In the genomic region with DNA sequence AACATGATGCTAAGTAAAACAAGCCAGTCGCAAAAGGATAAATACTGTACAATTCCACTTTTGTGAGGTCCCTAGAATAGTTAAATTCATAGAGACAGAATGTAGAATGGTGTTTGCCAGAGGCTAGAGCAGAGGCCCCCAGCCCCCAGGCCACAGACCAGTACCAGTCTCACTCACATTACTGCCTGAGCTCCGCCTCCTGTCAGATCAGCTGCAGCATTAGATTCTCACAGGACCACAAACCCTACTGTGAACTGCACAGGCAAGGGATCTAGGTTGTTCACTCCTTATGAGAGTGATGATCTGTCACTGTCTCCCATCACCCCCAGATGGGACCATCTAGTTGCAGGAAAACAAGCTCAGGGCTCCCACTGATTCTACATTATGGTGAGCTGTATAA, we compare ENCODE assay signal across 9 cellular contexts. TPM values are rescaled to one million over a fixed set of nuclear protein-coding genes. Genes with fewer than 3 reads are reported as not detected.
DNase-seq lines count a peak whose midpoint lies in the region; ATAC-seq and TF ChIP-seq lines count a peak whose summit lies in the region.
"Not testable (repeated sequence)": the region's sequence is repeated elsewhere in the genome, so short reads cannot be mapped to it uniquely, and the experiment has no call there.
"Had no signal": no experiment of that assay in that cellular context is flagged by ENCODE, and none has a peak within 500 bp of the region (broad histone marks: within the 10 kb centered on the region; RNA-seq: fewer than 3 reads in every experiment).

No MANE protein-coding gene starts in this region.

- not testable (repeated sequence) for H3K9me3 ChIP-seq in esophagus muscularis mucosa, thyroid gland

- not testable (repeated sequence) for H3K27me3 ChIP-seq in esophagus muscularis mucosa, thyroid gland

- H3K36me3 Mint-ChIP-seq in chondrocyte (ENCODE audit: low read depth); osteocyte (ENCODE audit: unreplicated experiment): not testable (repeated sequence)

- not testable (repeated sequence) for H3K4me3 Mint-ChIP-seq in chondrocyte (ENCODE audit: unreplicated experiment); osteocyte (ENCODE audit: unreplicated experiment)

- H3K27ac Mint-ChIP-seq in chondrocyte (ENCODE audit: unreplicated experiment) (peak overlapping the region; percentile 95), osteocyte (ENCODE audit: unreplicated experiment) (peak overlapping the region; percentile 96)

- TF ChIP-seq CTCF in C4-2B (conservative IDR thresholded peaks at IDR 0.05); chondrocyte (IDR thresholded peaks at IDR 0.05); esophagus muscularis mucosa (IDR thresholded peaks at IDR 0.05); osteocyte (IDR thresholded peaks at IDR 0.05); thyroid gland (IDR thresholded peaks at IDR 0.05): not testable (repeated sequence)

- H3K27ac ChIP-seq in C4-2B (peak overlapping the region; percentile 65), esophagus muscularis mucosa (replicated peaks in 1 of 4) (peak overlapping the region; percentile 29 to 69 (median 53)), thyroid gland (peak overlapping the region in 2 of 3 donors; percentile 53 to 76)

- H3K27me3 Mint-ChIP-seq in chondrocyte (ENCODE audit: low read depth); osteocyte (ENCODE audit: unreplicated experiment): not testable (repeated sequence)

- peak; percentile 27 for DNase-seq in NCI-H146 (lab: John Stamatoyannopoulos, UW)
- DNase-seq in chondrocyte (ENCODE audit: low spot score); esophagus muscularis mucosa (ENCODE audit: extremely low spot score); left ventricle myocardium superior; thyroid gland: not testable (repeated sequence)
- peak; percentile 21 for DNase-seq in osteocyte (ENCODE audit: extremely low spot score, unreplicated experiment)

- 84% methylated on average over 2 of the region's 2 CpGs for WGBS in esophagus muscularis mucosa
- 92 to 97% methylated on average over 2 of the region's 2 CpGs for WGBS in thyroid gland, 2 donors

- not testable (repeated sequence) for TF ChIP-seq EP300 in esophagus muscularis mucosa (IDR thresholded peaks at IDR 0.05)

- not testable (repeated sequence) for H3K9me3 Mint-ChIP-seq in chondrocyte (ENCODE audit: low read depth); osteocyte (ENCODE audit: unreplicated experiment)

- H3K4me3 ChIP-seq in esophagus muscularis mucosa; thyroid gland (replicated peaks in 1 of 3): not testable (repeated sequence)

- peaks cover 38% of the 10 kb centered on the region for H3K4me1 Mint-ChIP-seq in chondrocyte (ENCODE audit: low read depth)
- peaks cover 28% of the 10 kb centered on the region for H3K4me1 Mint-ChIP-seq in osteocyte (ENCODE audit: unreplicated experiment)

- H3K36me3 ChIP-seq in esophagus muscularis mucosa, thyroid gland: not testable (repeated sequence)

- peak; percentile 54 for ATAC-seq in SK-N-SH treated with all-trans-retinoic acid at 6 μM for 48 hours
- peak; percentile 39 for ATAC-seq in left ventricle myocardium superior

- intact Hi-C loops in esophagus muscularis mucosa (cut with DNase I); left ventricle myocardium superior (cut with micrococcal nuclease); thyroid gland (cut with DNase I): not testable (repeated sequence)

- H3K4me1 ChIP-seq in esophagus muscularis mucosa = peaks cover 9 to 20% (median 17%) of the 10 kb centered on the region in 4 donors
- H3K4me1 ChIP-seq in thyroid gland = peaks cover 10 to 13% of the 10 kb centered on the region in 2 donors

- not testable (repeated sequence) for TF ChIP-seq POLR2A in esophagus muscularis mucosa (IDR thresholded peaks at IDR 0.05; ENCODE audit: low read depth); thyroid gland (IDR thresholded peaks at IDR 0.05)

RNA-seq across cellular contexts. Expression of gene ATP8B1, which starts 17.5 kb away (rescaled TPM):
- total RNA-seq in chondrocyte (28.1 to 38.3 TPM (median 35.4 TPM) in 3 replicates), esophagus muscularis mucosa (10 to 100 TPM; 18.3 to 21.9 (median 19.6) TPM), left ventricle myocardium superior (4.0 TPM), osteocyte (38.5 and 38.7 TPM in 2 replicates), thyroid gland (10 to 100 TPM; 45.8 to 71.8 (median 58.2) TPM)
- total RNA-seq: CD4-positive, CD25-positive, alpha-beta regulatory T cell had no signal
